ENCODE assay signal across 9 cellular contexts in genomic region chr5:59036274-59036961, GRCh38.
DNase-seq lines count a peak whose midpoint lies in the region; ATAC-seq and TF ChIP-seq lines count a peak whose summit lies in the region.
"Had no signal": no experiment of that assay in that cellular context is flagged by ENCODE, and none has a peak within 500 bp of the region (broad histone marks: within the 10 kb centered on the region; RNA-seq: fewer than 3 reads in every experiment).

No MANE protein-coding gene starts in this region.

- POLR2A ChIA-PET in AG04450 (lab: Yijun Ruan, JAX), result interaction anchor here (1.0 to 1.5 kb wide), 2 partner anchors 32 to 91 kb away, joined by 4 to 9 read pairs; no protein-coding TSS in a partner anchor
- POLR2A ChIA-PET in activated CD4-positive, alpha-beta T cell treated with anti-CD3 and anti-CD28 coated beads for 36 hours (lab: Charles Lee), result interaction anchor here (0.9 to 3.1 kb wide), 4 partner anchors 15 to 146 kb away, joined by 5 to 11 read pairs (median 7); no protein-coding TSS in a partner anchor

- ATAC-seq in activated CD4-positive, alpha-beta T cell treated with anti-CD3 and anti-CD28 coated beads for 36 hours, result peak; percentile 49
- ATAC-seq in HG03108 (IDR thresholded peaks at IDR 0.05; ENCODE audit: unreplicated experiment), result no peak
- ATAC-seq: body of pancreas had no signal

- H3K79me2 ChIP-seq in fibroblast of lung (ENCODE audit: control insufficient read depth, insufficient read depth, low read length), result no peaks in the 10 kb centered on the region

- CTCF ChIA-PET in AG04450 (lab: Charles Lee), result interaction anchor here (1.0 to 7.4 kb wide), 6 partner anchors 91 to 164 kb away, joined by 5 to 163 read pairs (median 10); no protein-coding TSS in a partner anchor
- CTCF ChIA-PET in activated CD4-positive, alpha-beta T cell treated with anti-CD3 and anti-CD28 coated beads for 36 hours (lab: Charles Lee), result interaction anchor here (0.7 to 6.3 kb wide), 18 partner anchors 9 to 152 kb away, joined by 3 to 84 read pairs (median 6); no protein-coding TSS in a partner anchor

- no peaks in the 10 kb centered on the region for H3K9me3 Mint-ChIP-seq in activated CD4-positive, alpha-beta T cell treated with anti-CD3 and anti-CD28 coated beads for 36 hours (ENCODE audit: low read depth)

- peaks cover 8% of the 10 kb centered on the region for H3K4me1 ChIP-seq in fibroblast of lung (ENCODE audit: control insufficient read depth, extremely low read depth, insufficient read depth, low read length)

- H3K27ac Mint-ChIP-seq in activated CD4-positive, alpha-beta T cell treated with anti-CD3 and anti-CD28 coated beads for 36 hours, result peak overlapping the region; percentile 88

- DNase-seq in AG04450 (ENCODE audit: low read depth, low spot score) (peak; percentile 94), KG1 (lab: John Stamatoyannopoulos, UW) (peak; percentile 18), fibroblast of lung (ENCODE audit: low read depth in 2 of 2) (peak; percentile 91 to 99), hepatic stellate cell (ENCODE audit: low spot score) (no peak)
- DNase-seq in activated CD4-positive, alpha-beta T cell treated with anti-CD3 and anti-CD28 coated beads for 36 hours, result peak; percentile 77
- DNase-seq in stimulated activated CD4-positive, alpha-beta T cell treated with anti-CD3 and anti-CD28 coated beads, Interleukin-1b, Interleukin-23, amount 100 ng/mL, for 48 hours, result peak; percentile 60
- DNase-seq in activated CD4-positive, CD25-positive, alpha-beta regulatory T cell treated with anti-CD3 and anti-CD28 coated beads, Interleukin-2, amount 50 U/mL, for 72 hours, result no peak

- H3K36me3 Mint-ChIP-seq in activated CD4-positive, alpha-beta T cell treated with anti-CD3 and anti-CD28 coated beads for 36 hours (ENCODE audit: low read depth), result peaks cover 58% of the 10 kb centered on the region

- H2AFZ ChIP-seq in fibroblast of lung (ENCODE audit: low read length), result no peak overlapping the region

- H3K27ac ChIP-seq in AG04450 (ENCODE audit: low read depth, low read length) (peak overlapping the region; percentile 58), fibroblast of lung (ENCODE audit: insufficient read depth, low read length) (peak overlapping the region; percentile 53)
- H3K27ac ChIP-seq: body of pancreas had no signal

- H3K4me3 Mint-ChIP-seq in activated CD4-positive, alpha-beta T cell treated with anti-CD3 and anti-CD28 coated beads for 36 hours, result peak overlapping the region; percentile 86

- no peaks in the 10 kb centered on the region for H3K36me3 ChIP-seq in fibroblast of lung (ENCODE audit: control insufficient read depth, insufficient read depth, low read length)

- no peaks in the 10 kb centered on the region for H4K20me1 ChIP-seq in fibroblast of lung (ENCODE audit: control insufficient read depth, extremely low read depth, insufficient read depth, low read length)

- peak overlapping the region; percentile 92 for H3K4me3 ChIP-seq in AG04450 (ENCODE audit: low read depth, low read length)
- H3K4me3 ChIP-seq in fibroblast of lung (replicated peaks in 1 of 4; ENCODE audit: control extremely low read depth in 1 of 4, insufficient read depth in 1 of 4, low read depth in 3 of 4, low read length in 4 of 4), result peak overlapping the region in 2 of 4 experiments; percentile 20 to 95
- H3K4me3 ChIP-seq: body of pancreas had no signal

- H3K27me3 ChIP-seq in AG04450 (ENCODE audit: control insufficient read depth, insufficient read depth, low read length) (no peaks in the 10 kb centered on the region), fibroblast of lung (ENCODE audit: control insufficient read depth, insufficient read depth, low read length) (no peaks in the 10 kb centered on the region)
- H3K27me3 ChIP-seq: body of pancreas had no signal

- no peaks in the 10 kb centered on the region for H3K27me3 Mint-ChIP-seq in activated CD4-positive, alpha-beta T cell treated with anti-CD3 and anti-CD28 coated beads for 36 hours

- TF ChIP-seq CTCF in AG04450 (IDR thresholded peaks at IDR 0.05; ENCODE audit: low read depth, low read length), result no peak
- no peak for TF ChIP-seq CTCF in fibroblast of lung (conservative IDR thresholded peaks at IDR 0.05 in 1 of 2, IDR thresholded peaks at IDR 0.05 in 1 of 2; ENCODE audit: low read depth in 1 of 2, low read length in 2 of 2)

- peak overlapping the region; percentile 62 for H3K4me2 ChIP-seq in fibroblast of lung (ENCODE audit: extremely low read depth, insufficient read depth, low read length)

- intact Hi-C loops in activated CD4-positive, alpha-beta T cell treated with anti-CD3 and anti-CD28 coated beads for 36 hours (cut with DNase I, micrococcal nuclease), result loop anchor here (1.0 to 10.0 kb wide), 7 partner anchors 16 to 1864 kb away; partner anchors contain the start of gene GPBP1 (in 1 of the 2)

- H3K4me1 Mint-ChIP-seq in activated CD4-positive, alpha-beta T cell treated with anti-CD3 and anti-CD28 coated beads for 36 hours, result peaks cover 43% of the 10 kb centered on the region

- H3K9me3 ChIP-seq in AG04450 (ENCODE audit: control insufficient read depth, insufficient read depth, low read length), result no peaks in the 10 kb centered on the region; the same call in 1 of the 2 replicates
- no peaks in the 10 kb centered on the region for H3K9me3 ChIP-seq in fibroblast of lung (ENCODE audit: control insufficient read depth, insufficient read depth, low read depth, low read length)
- H3K9me3 ChIP-seq: body of pancreas had no signal

- H3K9ac ChIP-seq in fibroblast of lung (ENCODE audit: insufficient read depth, low read length), result no peak overlapping the region

Comparison
In these comparisons a context has a peak if more than half of its experiments do, and no peak if none do; other contexts are left out.
1. DNase-seq: peak in AG04450 (single experiment), KG1 (single experiment), activated CD4-positive, alpha-beta T cell treated with anti-CD3 and anti-CD28 coated beads for 36 hours (single experiment), fibroblast of lung (2 of 2) and stimulated activated CD4-positive, alpha-beta T cell treated with anti-CD3 and anti-CD28 coated beads, Interleukin-1b, Interleukin-23, amount 100 ng/mL, for 48 hours (single experiment); none in hepatic stellate cell (single experiment) and activated CD4-positive, CD25-positive, alpha-beta regulatory T cell treated with anti-CD3 and anti-CD28 coated beads, Interleukin-2, amount 50 U/mL, for 72 hours (single experiment).